ENCODE assay signal across 17 cellular contexts in genomic region chr3:50342818-50343633, GRCh38. TPM values are rescaled to one million over a fixed set of nuclear protein-coding genes. Genes with fewer than 3 reads are reported as not detected.
DNase-seq lines count a peak whose midpoint lies in the region; ATAC-seq and TF ChIP-seq lines count a peak whose summit lies in the region.
"Had no signal": no experiment of that assay in that cellular context is flagged by ENCODE, and none has a peak within 500 bp of the region (broad histone marks: within the 10 kb centered on the region; RNA-seq: fewer than 3 reads in every experiment).

No MANE protein-coding gene starts in this region.

- H3K9me3 Mint-ChIP-seq in activated naive CD8-positive, alpha-beta T cell treated with anti-CD3 and anti-CD28 coated beads, Interleukin-2, amount 10 ng/mL, durations not matched to agents 7 days and 5 days: no peaks in the 10 kb centered on the region
- no peaks in the 10 kb centered on the region for H3K9me3 Mint-ChIP-seq in activated naive CD8-positive, alpha-beta T cell treated with anti-CD3 and anti-CD28 coated beads for 36 hours
- no peaks in the 10 kb centered on the region for H3K9me3 Mint-ChIP-seq in T-cell
- no peaks in the 10 kb centered on the region for H3K9me3 Mint-ChIP-seq in stimulated activated effector memory CD8-positive, alpha-beta T cell treated with anti-CD3 and anti-CD28 coated beads, Interleukin-12 subunit alpha, Interleukin-12 subunit beta, amount 100 ng/mL, for 72 hours

- H3K27ac Mint-ChIP-seq in activated naive CD8-positive, alpha-beta T cell treated with anti-CD3 and anti-CD28 coated beads, Interleukin-2, amount 10 ng/mL, durations not matched to agents 7 days and 5 days: peak overlapping the region; percentile 99
- no peak overlapping the region for H3K27ac Mint-ChIP-seq in activated naive CD8-positive, alpha-beta T cell treated with anti-CD3 and anti-CD28 coated beads for 36 hours
- peak overlapping the region; percentile 87 to 94 for H3K27ac Mint-ChIP-seq in T-cell
- peak overlapping the region; percentile 52 for H3K27ac Mint-ChIP-seq in stimulated activated effector memory CD8-positive, alpha-beta T cell treated with anti-CD3 and anti-CD28 coated beads, Interleukin-12 subunit alpha, Interleukin-12 subunit beta, amount 100 ng/mL, for 72 hours

- H3K4me3 Mint-ChIP-seq in activated naive CD8-positive, alpha-beta T cell treated with anti-CD3 and anti-CD28 coated beads, Interleukin-2, amount 10 ng/mL, durations not matched to agents 7 days and 5 days: no peak overlapping the region
- no peak overlapping the region for H3K4me3 Mint-ChIP-seq in activated naive CD8-positive, alpha-beta T cell treated with anti-CD3 and anti-CD28 coated beads for 36 hours
- H3K4me3 Mint-ChIP-seq in T-cell: no peak overlapping the region
- H3K4me3 Mint-ChIP-seq in stimulated activated effector memory CD8-positive, alpha-beta T cell treated with anti-CD3 and anti-CD28 coated beads, Interleukin-12 subunit alpha, Interleukin-12 subunit beta, amount 100 ng/mL, for 72 hours: no peak overlapping the region

- POLR2A ChIA-PET in activated naive CD8-positive, alpha-beta T cell treated with anti-CD3 and anti-CD28 coated beads, Interleukin-2, amount 10 ng/mL, durations not matched to agents 7 days and 5 days (lab: Charles Lee): interaction anchor here (1.4 to 10.5 kb wide), 5 partner anchors 9 to 266 kb away, joined by 4 to 439 read pairs (median 82); partner anchors contain the start of genes C3orf18, CISH, CYB561D2 and HEMK1
- POLR2A ChIA-PET in T-cell (lab: Charles Lee): no interaction called here

- DNase-seq in activated naive CD8-positive, alpha-beta T cell treated with anti-CD3 and anti-CD28 coated beads, Interleukin-2, amount 10 ng/mL, durations not matched to agents 7 days and 5 days: no peak
- DNase-seq in activated naive CD8-positive, alpha-beta T cell treated with anti-CD3 and anti-CD28 coated beads for 36 hours: no peak
- no peak for DNase-seq in T-cell
- DNase-seq in foreskin fibroblast: no peak
- no peak for DNase-seq in stimulated activated effector memory CD8-positive, alpha-beta T cell treated with anti-CD3 and anti-CD28 coated beads, Interleukin-12 subunit alpha, Interleukin-12 subunit beta, amount 100 ng/mL, for 72 hours (ENCODE audit: low spot score in 2 of 2)
- no peak for DNase-seq in NOMO-1 treated with DMSO at 0.1 percent for 48 hours (lab: John Stamatoyannopoulos, UW; ENCODE audit: unreplicated experiment)
- DNase-seq in G401 (ENCODE audit: low spot score): no peak
- no peak for DNase-seq in SIG-M5 (lab: John Stamatoyannopoulos, UW)
- DNase-seq: activated naive CD4-positive, alpha-beta T cell treated with anti-CD3 and anti-CD28 coated beads, Interleukin-2, amount 50 U/mL, for 16 hours; AML-193; esophagus squamous epithelium; heart left ventricle; NCI-H2081; NCI-H524 treated with DMSO at 0.1 percent for 48 hours; OCI-M1; stimulated activated CD4-positive, alpha-beta T cell treated with anti-CD3 and anti-CD28 coated beads, Interleukin-4, amount 100 ng/mL, for 4 hours; testis had no signal

- H3K27me3 Mint-ChIP-seq in activated naive CD8-positive, alpha-beta T cell treated with anti-CD3 and anti-CD28 coated beads, Interleukin-2, amount 10 ng/mL, durations not matched to agents 7 days and 5 days: no peaks in the 10 kb centered on the region
- no peaks in the 10 kb centered on the region for H3K27me3 Mint-ChIP-seq in activated naive CD8-positive, alpha-beta T cell treated with anti-CD3 and anti-CD28 coated beads for 36 hours
- H3K27me3 Mint-ChIP-seq in T-cell: no peaks in the 10 kb centered on the region

- H3K4me3 ChIP-seq in foreskin fibroblast (ENCODE audit: low read depth in 1 of 2, low read length in 2 of 2): no peak overlapping the region
- H3K4me3 ChIP-seq: esophagus squamous epithelium, heart left ventricle, testis had no signal

- TF ChIP-seq CTCF in foreskin fibroblast (IDR thresholded peaks at IDR 0.05; ENCODE audit: low read depth, low read length): peak; percentile 3

- ATAC-seq in activated naive CD8-positive, alpha-beta T cell treated with anti-CD3 and anti-CD28 coated beads, Interleukin-2, amount 10 ng/mL, durations not matched to agents 7 days and 5 days (ENCODE audit: low read depth): no peak
- ATAC-seq in T-cell (replicated peaks in 1 of 4): no peak
- no peak for ATAC-seq in stimulated activated effector memory CD8-positive, alpha-beta T cell treated with anti-CD3 and anti-CD28 coated beads, Interleukin-12 subunit alpha, Interleukin-12 subunit beta, amount 100 ng/mL, for 72 hours
- ATAC-seq: heart left ventricle had no signal

- peaks cover 35% of the 10 kb centered on the region for H3K4me1 Mint-ChIP-seq in activated naive CD8-positive, alpha-beta T cell treated with anti-CD3 and anti-CD28 coated beads, Interleukin-2, amount 10 ng/mL, durations not matched to agents 7 days and 5 days
- peaks cover 32% of the 10 kb centered on the region for H3K4me1 Mint-ChIP-seq in activated naive CD8-positive, alpha-beta T cell treated with anti-CD3 and anti-CD28 coated beads for 36 hours
- H3K4me1 Mint-ChIP-seq in T-cell: peaks cover 42 to 63% (median 55%) of the 10 kb centered on the region in 3 donors
- peaks cover 67% of the 10 kb centered on the region for H3K4me1 Mint-ChIP-seq in stimulated activated effector memory CD8-positive, alpha-beta T cell treated with anti-CD3 and anti-CD28 coated beads, Interleukin-12 subunit alpha, Interleukin-12 subunit beta, amount 100 ng/mL, for 72 hours

- in situ Hi-C loops in G401 (cut with HindIII; ENCODE audit: low sequenced_read_pairs): no loop called here

- peaks cover 24% of the 10 kb centered on the region for H3K36me3 Mint-ChIP-seq in activated naive CD8-positive, alpha-beta T cell treated with anti-CD3 and anti-CD28 coated beads, Interleukin-2, amount 10 ng/mL, durations not matched to agents 7 days and 5 days
- peaks cover 24% of the 10 kb centered on the region for H3K36me3 Mint-ChIP-seq in activated naive CD8-positive, alpha-beta T cell treated with anti-CD3 and anti-CD28 coated beads for 36 hours
- H3K36me3 Mint-ChIP-seq in T-cell: peaks cover 3% of the 10 kb centered on the region
- H3K36me3 Mint-ChIP-seq in stimulated activated effector memory CD8-positive, alpha-beta T cell treated with anti-CD3 and anti-CD28 coated beads, Interleukin-12 subunit alpha, Interleukin-12 subunit beta, amount 100 ng/mL, for 72 hours: peaks cover 42% of the 10 kb centered on the region

- CTCF ChIA-PET in T-cell (lab: Charles Lee): no interaction called here

RNA-seq across cellular contexts. Expression of gene RASSF1, which starts 2.4 kb away (rescaled TPM):
- 100 to 1,000 TPM; 183 to 188 TPM for total RNA-seq in activated naive CD8-positive, alpha-beta T cell treated with anti-CD3 and anti-CD28 coated beads, Interleukin-2, amount 10 ng/mL, durations not matched to agents 7 days and 5 days
- 10 to 100 TPM; 51.7 to 53.7 TPM for total RNA-seq in activated naive CD8-positive, alpha-beta T cell treated with anti-CD3 and anti-CD28 coated beads for 36 hours
- total RNA-seq in T-cell: 100 to 1,000 TPM in 1 of 5 donors, 10 to 100 TPM in 4; 73.2 to 153 (median 79.6) TPM
- total RNA-seq in G401 (2014; rRNA removed; shearing (Covaris generic)): 23.2 and 31.8 TPM in 2 replicates

RNA-seq across cellular contexts. Expression of gene ZMYND10, which starts 2.5 kb away (rescaled TPM):
- total RNA-seq in activated naive CD8-positive, alpha-beta T cell treated with anti-CD3 and anti-CD28 coated beads, Interleukin-2, amount 10 ng/mL, durations not matched to agents 7 days and 5 days: 1 to 10 TPM; 2.2 to 2.7 TPM
- total RNA-seq in activated naive CD8-positive, alpha-beta T cell treated with anti-CD3 and anti-CD28 coated beads for 36 hours: under 1 TPM; 0.39 to 0.74 TPM
- 1 to 10 TPM; 1.2 to 6.1 (median 2.9) TPM for total RNA-seq in T-cell
- 10.1 TPM in 1 of 2 replicates, not detected in the other for total RNA-seq in G401 (2014; rRNA removed; shearing (Covaris generic))

RNA-seq across cellular contexts. Expression of gene NPRL2, which starts 7.5 kb away (rescaled TPM):
- total RNA-seq in activated naive CD8-positive, alpha-beta T cell treated with anti-CD3 and anti-CD28 coated beads, Interleukin-2, amount 10 ng/mL, durations not matched to agents 7 days and 5 days: 10 to 100 TPM; 55.8 to 58.2 TPM
- total RNA-seq in activated naive CD8-positive, alpha-beta T cell treated with anti-CD3 and anti-CD28 coated beads for 36 hours: 10 to 100 TPM; 41.1 to 43.8 TPM
- total RNA-seq in T-cell: 10 to 100 TPM; 26.6 to 52.2 (median 48.1) TPM
- total RNA-seq in G401 (2014; rRNA removed; shearing (Covaris generic)): 26.7 and 27.3 TPM in 2 replicates

RNA-seq across cellular contexts. Expression of gene CYB561D2, which starts 7.6 kb away (rescaled TPM):
- total RNA-seq in activated naive CD8-positive, alpha-beta T cell treated with anti-CD3 and anti-CD28 coated beads, Interleukin-2, amount 10 ng/mL, durations not matched to agents 7 days and 5 days: 10 to 100 TPM; 35.0 to 38.9 TPM
- total RNA-seq in activated naive CD8-positive, alpha-beta T cell treated with anti-CD3 and anti-CD28 coated beads for 36 hours: 10 to 100 TPM; 19.4 to 19.5 TPM
- 10 to 100 TPM; 25.7 to 45.3 (median 32.7) TPM for total RNA-seq in T-cell
- 18.3 and 31.4 TPM in 2 replicates for total RNA-seq in G401 (2014; rRNA removed; shearing (Covaris generic))

RNA-seq across cellular contexts. Expression of gene TUSC2, which starts 15.0 kb away (rescaled TPM):
- total RNA-seq in activated naive CD8-positive, alpha-beta T cell treated with anti-CD3 and anti-CD28 coated beads, Interleukin-2, amount 10 ng/mL, durations not matched to agents 7 days and 5 days: 10 to 100 TPM; 20.2 to 20.8 TPM
- total RNA-seq in activated naive CD8-positive, alpha-beta T cell treated with anti-CD3 and anti-CD28 coated beads for 36 hours: 10 to 100 TPM; 26.8 to 29.1 TPM
- 10 to 100 TPM; 14.9 to 33.1 (median 26.8) TPM for total RNA-seq in T-cell
- 45.0 and 45.4 TPM in 2 replicates for total RNA-seq in G401 (2014; rRNA removed; shearing (Covaris generic))
